Comparison of ENCODE assay signal across 25 cellular contexts in the genomic region with DNA sequence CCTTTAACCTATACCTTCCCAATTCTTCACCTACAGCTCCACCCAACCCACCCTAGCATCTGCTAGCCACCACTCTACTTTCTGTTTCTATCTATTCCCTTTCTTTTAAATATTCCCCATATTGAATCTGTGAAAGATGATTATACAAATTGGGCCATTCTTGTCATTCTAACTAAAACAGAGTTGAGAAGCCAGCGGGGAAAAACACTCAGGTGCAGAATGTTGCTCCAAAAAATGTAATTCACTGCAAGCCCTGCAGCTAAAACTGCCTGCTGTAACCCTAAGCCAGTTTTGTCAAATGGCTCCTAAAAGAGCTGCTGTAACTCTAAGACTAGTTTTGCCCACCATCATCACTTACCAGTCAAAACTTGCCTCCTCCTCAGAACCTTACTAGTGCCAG.
"Had no signal": no experiment of that assay in that cellular context is flagged by ENCODE, and none has a peak within 500 bp of the region (broad histone marks: within the 10 kb centered on the region; RNA-seq: fewer than 3 reads in every experiment).

No MANE protein-coding gene starts in this region.

- H3K4me1 ChIP-seq: esophagus muscularis mucosa, foreskin keratinocyte, gastroesophageal sphincter, heart left ventricle, lower lobe of right lung had no signal

- H2AFZ ChIP-seq: hepatocyte had no signal

- ATAC-seq: foreskin keratinocyte, gastroesophageal sphincter, heart left ventricle, left colon, left lobe of liver, left ventricle myocardium superior, lower lobe of right lung, mucosa of descending colon had no signal

- H3K79me2 ChIP-seq: hepatocyte had no signal

- H3K9me3 ChIP-seq: esophagus muscularis mucosa, gastroesophageal sphincter, heart left ventricle, lower lobe of right lung, mucosa of descending colon had no signal

- H3K27me3 ChIP-seq: dorsolateral prefrontal cortex, esophagus muscularis mucosa, foreskin keratinocyte, gastroesophageal sphincter, heart left ventricle, hepatocyte had no signal

- H3K36me3 ChIP-seq: esophagus muscularis mucosa, gastroesophageal sphincter, heart left ventricle, lower lobe of right lung had no signal

- H3K4me3 ChIP-seq: coronary artery, dorsolateral prefrontal cortex, esophagus muscularis mucosa, gastroesophageal sphincter, heart left ventricle, hepatocyte, lower lobe of right lung, mucosa of descending colon had no signal

- H3K27ac ChIP-seq: coronary artery, dorsolateral prefrontal cortex, esophagus muscularis mucosa, foreskin keratinocyte, gastroesophageal sphincter, heart left ventricle, hepatocyte, lower lobe of right lung had no signal

- DNase-seq: dermis blood vessel endothelial cell; dorsolateral prefrontal cortex; effector CD4-positive, alpha-beta T cell; effector memory CD4-positive, alpha-beta T cell; foreskin keratinocyte; heart left ventricle; hypothalamus; immature natural killer cell; islet precursor cell; kidney; kidney glomerular epithelial cell; left colon; left ventricle myocardium superior; lower lobe of right lung; mesenchymal stem cell; mucosa of descending colon; naive B cell had no signal

- FAIRE-seq: colon, endothelial cell of umbilical vein, frontal cortex, kidney had no signal

- H3K4me2 ChIP-seq: hepatocyte had no signal
